8 cellular contexts compared by ENCODE assay signal in the genomic region with DNA sequence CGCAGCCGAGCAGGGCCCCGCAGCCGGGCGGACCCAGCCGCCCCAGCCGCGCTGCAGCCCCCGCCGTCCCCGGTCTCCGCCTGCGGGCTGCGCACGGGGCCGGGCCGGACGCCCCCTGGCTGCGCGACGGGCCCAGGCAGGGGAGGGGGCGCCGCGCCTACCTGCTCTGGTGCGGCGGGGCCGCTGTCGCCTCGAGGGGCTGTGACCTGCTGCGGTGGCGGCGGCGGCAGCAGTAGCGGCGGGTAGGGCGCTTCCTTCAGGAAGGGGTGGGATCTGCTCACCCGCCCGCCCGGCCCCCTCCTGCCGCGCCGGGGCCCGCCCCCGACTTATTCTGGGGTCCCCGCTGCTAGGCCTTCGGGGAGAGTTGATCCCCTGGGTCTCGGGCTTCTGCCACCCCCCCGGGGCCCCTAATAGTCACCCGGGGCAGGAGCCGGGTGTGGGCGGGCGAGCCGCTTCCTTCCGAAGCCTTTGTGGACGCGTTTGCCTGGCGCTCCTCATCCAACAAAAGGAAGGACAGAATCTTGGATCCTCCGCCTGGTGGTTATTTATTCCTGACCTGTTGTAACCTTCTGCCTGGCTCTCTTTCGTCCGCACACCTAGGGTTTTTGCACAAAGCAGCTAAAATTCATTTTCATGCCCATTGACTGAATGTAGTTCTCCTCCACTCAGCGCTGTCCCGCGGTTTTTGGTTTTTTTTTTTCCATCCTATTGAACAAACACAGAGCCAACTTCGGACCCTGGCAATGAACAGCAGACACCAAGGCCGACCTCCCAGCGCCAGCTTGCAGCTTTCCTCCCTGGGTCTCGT. TPM values are rescaled to one million over a fixed set of nuclear protein-coding genes. Genes with fewer than 3 reads are reported as not detected.
DNase-seq lines count a peak whose midpoint lies in the region; ATAC-seq and TF ChIP-seq lines count a peak whose summit lies in the region.

Gene TMEM150C, minus strand, starts transcription at position 244 of the 808 bp plus-strand sequence. CDS start 57,331 bp downstream, outside the sequence.

- H3K4me1 Mint-ChIP-seq in osteocyte (ENCODE audit: unreplicated experiment), result peaks cover 11% of the 10 kb centered on the region

- peaks cover 20% of the 10 kb centered on the region for H3K27me3 Mint-ChIP-seq in osteocyte (ENCODE audit: unreplicated experiment)

- no peak within 1 kb of the TSS for H3K27ac Mint-ChIP-seq in osteocyte (ENCODE audit: unreplicated experiment)

- H3K4me3 Mint-ChIP-seq in osteocyte (ENCODE audit: unreplicated experiment), result peak within 1 kb of the TSS; percentile 81

- DNase-seq in COLO668 (lab: John Stamatoyannopoulos, UW; ENCODE audit: unreplicated experiment) (peak; percentile 70), HL-60 (ENCODE audit: low read depth in 1 of 2, low spot score in 1 of 2) (no peak), head of caudate nucleus (peak in 37 of 42 donors; percentile 11 to 67 (median 42)), osteocyte (ENCODE audit: extremely low spot score, unreplicated experiment) (no peak), GF-D8 (lab: John Stamatoyannopoulos, UW) (no peak)
- peak; percentile 53 for DNase-seq in activated CD8-positive, alpha-beta memory T cell treated with anti-CD3 and anti-CD28 coated beads, Interleukin-2, amount 50 U/mL, for 48 hours

- peak within 1 kb of the TSS; percentile 21 for H3K4me3 ChIP-seq in HL-60 (replicated peaks; ENCODE audit: insufficient read depth, low read length)

- intact Hi-C loops in head of caudate nucleus (cut with DNase I), result no loop called here

- H3K36me3 Mint-ChIP-seq in osteocyte (ENCODE audit: unreplicated experiment), result no peaks in the 10 kb centered on the region

- peaks cover 52% of the 10 kb centered on the region for H3K27me3 ChIP-seq in HL-60 (ENCODE audit: insufficient read depth, poor library complexity, severe bottlenecking)

- H3K9me3 Mint-ChIP-seq in osteocyte (ENCODE audit: unreplicated experiment), result no peaks in the 10 kb centered on the region

- TF ChIP-seq CTCF in HL-60 (IDR thresholded peaks at IDR 0.05; ENCODE audit: insufficient read depth, low read length), result no peak
- peak; percentile 51 for TF ChIP-seq CTCF in osteocyte (IDR thresholded peaks at IDR 0.05)

- no peak within 1 kb of the TSS for H3K27ac ChIP-seq in HL-60 (replicated peaks)

- ATAC-seq in GM21576 (IDR thresholded peaks at IDR 0.05; ENCODE audit: unreplicated experiment), result no peak
- no peak for ATAC-seq in HG02571 (IDR thresholded peaks at IDR 0.05; ENCODE audit: unreplicated experiment)

RNA-seq across cellular contexts. Expression of gene TMEM150C, which starts in this region (rescaled TPM):
- 1.3 and 1.6 TPM in 2 replicates for total RNA-seq in osteocyte

Comparison
In these comparisons a context has a peak if more than half of its experiments do, and no peak if none do; other contexts are left out.
1. DNase-seq: peak in COLO668 (single experiment), activated CD8-positive, alpha-beta memory T cell treated with anti-CD3 and anti-CD28 coated beads, Interleukin-2, amount 50 U/mL, for 48 hours (single experiment) and head of caudate nucleus (37 of 42); none in HL-60 (0 of 2), osteocyte (single experiment) and GF-D8 (single experiment).